Comparison of ENCODE assay signal across 11 cellular contexts in the genomic region with DNA sequence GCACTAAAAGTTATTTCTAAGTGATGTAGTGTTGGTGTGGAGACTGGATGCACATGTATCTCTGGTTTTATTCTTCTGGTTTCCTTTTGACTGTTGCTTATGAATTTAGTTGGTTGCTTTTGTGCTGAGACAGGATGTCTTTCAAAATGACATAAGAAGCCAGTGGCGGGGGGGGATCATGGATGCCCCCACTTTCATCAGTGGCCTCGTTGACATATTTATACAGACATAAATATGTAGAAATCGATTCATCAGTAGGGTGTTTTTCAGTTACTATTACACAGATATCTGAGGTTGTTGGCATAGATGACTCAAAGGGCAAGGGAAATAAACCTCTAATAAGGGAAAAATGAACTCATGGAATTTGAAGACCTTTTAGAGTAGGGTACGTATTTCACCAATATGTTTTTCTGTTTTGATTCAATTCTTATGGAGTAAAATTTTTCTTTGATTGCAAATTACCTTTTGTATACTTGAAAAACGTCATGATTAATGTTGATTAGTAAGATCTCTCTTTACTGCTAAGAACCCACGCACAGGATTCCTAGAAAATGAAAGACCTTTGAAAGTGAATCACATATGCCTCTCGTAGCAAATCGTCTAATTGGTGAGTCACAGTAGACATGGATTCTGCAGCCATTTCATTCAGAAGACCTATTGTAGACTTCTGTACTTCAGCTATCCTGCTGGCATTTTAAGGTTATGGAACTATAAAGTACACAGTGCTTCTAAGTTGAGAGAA.
DNase-seq lines count a peak whose midpoint lies in the region; ATAC-seq and TF ChIP-seq lines count a peak whose summit lies in the region.
"Had no signal": no experiment of that assay in that cellular context is flagged by ENCODE, and none has a peak within 500 bp of the region (broad histone marks: within the 10 kb centered on the region; RNA-seq: fewer than 3 reads in every experiment).

No MANE protein-coding gene starts in this region.

- DNase-seq in MCF 10A (ENCODE audit: unreplicated experiment) (peak; percentile 53), breast epithelium (ENCODE audit: low spot score in 2 of 2) (no peak), fibroblast of peridontal ligament (ENCODE audit: extremely low read depth) (peak; percentile 84), kidney glomerular epithelial cell (lab: John Stamatoyannopoulos, UW) (no peak), right atrium auricular region (ENCODE audit: low spot score) (no peak), NCI-H1436 (lab: John Stamatoyannopoulos, UW) (no peak)
- DNase-seq in activated T-helper 1 cell treated with anti-CD3 and anti-CD28 coated beads, Interleukin-12 subunit alpha, Interleukin-12 subunit beta, Interleukin-2, Interleukin-4 antibody, amounts not matched to agents 30 ng/mL and 10 ng/mL and 1 ng/mL, durations not matched to agents 14 hours and 24 hours and 36 hours (ENCODE audit: low spot score) = no peak
- DNase-seq in stimulated activated naive CD8-positive, alpha-beta T cell treated with anti-CD3 and anti-CD28 coated beads, Interleukin-15, amount 100 ng/mL, for 72 hours = peak; percentile 21 to 64
- DNase-seq: NCI-H1092 treated with DMSO at 0.1 percent for 48 hours, NCI-H82 had no signal

- peak; percentile 87 for ATAC-seq in stimulated activated naive CD8-positive, alpha-beta T cell treated with anti-CD3 and anti-CD28 coated beads, Interleukin-15, amount 100 ng/mL, for 72 hours

- no peaks in the 10 kb centered on the region for H3K9me3 ChIP-seq in breast epithelium
- no peaks in the 10 kb centered on the region for H3K9me3 ChIP-seq in right atrium auricular region
- H3K9me3 ChIP-seq: BLaER1 treated with 17β-estradiol and CSF1 and Interleukin-3, amounts not matched to agents 10 nM and 100 nM had no signal

- TF ChIP-seq POLR2A in breast epithelium (IDR thresholded peaks at IDR 0.05) = no peak

- no peaks in the 10 kb centered on the region for H3K4me1 ChIP-seq in breast epithelium
- peaks cover 0 to 26% of the 10 kb centered on the region in 2 donors for H3K4me1 ChIP-seq in right atrium auricular region
- H3K4me1 ChIP-seq: BLaER1 treated with 17β-estradiol and CSF1 and Interleukin-3, amounts not matched to agents 10 nM and 100 nM had no signal

- POLR2A ChIA-PET in MCF 10A (lab: Yijun Ruan, JAX) = interaction anchor here (0.8 kb wide), 1 partner anchor 13 kb away, joined by 3 read pairs; no protein-coding TSS in a partner anchor

- no peak overlapping the region for H3K27ac Mint-ChIP-seq in MCF 10A (ENCODE audit: low read depth, unreplicated experiment)
- H3K27ac Mint-ChIP-seq in activated T-helper 1 cell treated with anti-CD3 and anti-CD28 coated beads, Interleukin-12 subunit alpha, Interleukin-12 subunit beta, Interleukin-2, Interleukin-4 antibody, amounts not matched to agents 30 ng/mL and 10 ng/mL and 1 ng/mL, durations not matched to agents 14 hours and 24 hours and 36 hours = peak overlapping the region; percentile 68
- H3K27ac Mint-ChIP-seq in stimulated activated naive CD8-positive, alpha-beta T cell treated with anti-CD3 and anti-CD28 coated beads, Interleukin-15, amount 100 ng/mL, for 72 hours = peak overlapping the region; percentile 54 to 84

- no peaks in the 10 kb centered on the region for H3K36me3 Mint-ChIP-seq in MCF 10A (ENCODE audit: insufficient read depth, unreplicated experiment)
- peaks cover 5% of the 10 kb centered on the region for H3K36me3 Mint-ChIP-seq in activated T-helper 1 cell treated with anti-CD3 and anti-CD28 coated beads, Interleukin-12 subunit alpha, Interleukin-12 subunit beta, Interleukin-2, Interleukin-4 antibody, amounts not matched to agents 30 ng/mL and 10 ng/mL and 1 ng/mL, durations not matched to agents 14 hours and 24 hours and 36 hours (ENCODE audit: low read depth)

- CTCF ChIA-PET in MCF 10A (lab: Yijun Ruan, JAX) = no interaction called here

- H3K27ac ChIP-seq in breast epithelium (no peak overlapping the region), right atrium auricular region (no peak overlapping the region)
- H3K27ac ChIP-seq: BLaER1 treated with 17β-estradiol and CSF1 and Interleukin-3, amounts not matched to agents 10 nM and 100 nM had no signal

- H3K4me3 ChIP-seq in breast epithelium (no peak overlapping the region), right atrium auricular region (no peak overlapping the region)
- H3K4me3 ChIP-seq: BLaER1 treated with 17β-estradiol and CSF1 and Interleukin-3, amounts not matched to agents 10 nM and 100 nM had no signal

- no peaks in the 10 kb centered on the region for H3K27me3 ChIP-seq in breast epithelium
- H3K27me3 ChIP-seq in right atrium auricular region = no peaks in the 10 kb centered on the region
- H3K27me3 ChIP-seq: BLaER1 treated with 17β-estradiol and CSF1 and Interleukin-3, amounts not matched to agents 10 nM and 100 nM had no signal

- TF ChIP-seq CTCF in MCF 10A (IDR thresholded peaks at IDR 0.05; ENCODE audit: unreplicated experiment) (no peak), breast epithelium (IDR thresholded peaks at IDR 0.05) (no peak), right atrium auricular region (IDR thresholded peaks at IDR 0.05) (no peak)

- no peaks in the 10 kb centered on the region for H3K36me3 ChIP-seq in breast epithelium
- no peaks in the 10 kb centered on the region for H3K36me3 ChIP-seq in right atrium auricular region
- H3K36me3 ChIP-seq: BLaER1 treated with 17β-estradiol and CSF1 and Interleukin-3, amounts not matched to agents 10 nM and 100 nM had no signal

- no TSS peak for BruUV-seq in MCF 10A (replicated peaks; lab: Mats Ljungman, UMichigan)

- peaks cover 23% of the 10 kb centered on the region for H3K4me1 Mint-ChIP-seq in MCF 10A (ENCODE audit: insufficient read depth, unreplicated experiment)
- H3K4me1 Mint-ChIP-seq in activated T-helper 1 cell treated with anti-CD3 and anti-CD28 coated beads, Interleukin-12 subunit alpha, Interleukin-12 subunit beta, Interleukin-2, Interleukin-4 antibody, amounts not matched to agents 30 ng/mL and 10 ng/mL and 1 ng/mL, durations not matched to agents 14 hours and 24 hours and 36 hours (ENCODE audit: low read depth) = peaks cover 54% of the 10 kb centered on the region
- H3K4me1 Mint-ChIP-seq in stimulated activated naive CD8-positive, alpha-beta T cell treated with anti-CD3 and anti-CD28 coated beads, Interleukin-15, amount 100 ng/mL, for 72 hours = peaks cover 22% of the 10 kb centered on the region

- intact Hi-C loops in MCF 10A (cut with micrococcal nuclease) = no loop called here
- intact Hi-C loops in breast epithelium (cut with DNase I; ENCODE audit: low total_unique reads) = loop anchor here (2.0 to 5.0 kb wide), 2 partner anchors 55 to 116 kb away; no protein-coding TSS in a partner anchor
- intact Hi-C loops in activated T-helper 1 cell treated with anti-CD3 and anti-CD28 coated beads, Interleukin-12 subunit alpha, Interleukin-12 subunit beta, Interleukin-2, Interleukin-4 antibody, amounts not matched to agents 30 ng/mL and 10 ng/mL and 1 ng/mL, durations not matched to agents 14 hours and 24 hours and 36 hours (cut with micrococcal nuclease) = loop anchor here (1.0 to 10.0 kb wide), 8 partner anchors 29 to 1421 kb away; a partner anchor contains a TSS

- H3K27me3 Mint-ChIP-seq in MCF 10A (ENCODE audit: insufficient read depth, unreplicated experiment) = no peaks in the 10 kb centered on the region
- H3K27me3 Mint-ChIP-seq in activated T-helper 1 cell treated with anti-CD3 and anti-CD28 coated beads, Interleukin-12 subunit alpha, Interleukin-12 subunit beta, Interleukin-2, Interleukin-4 antibody, amounts not matched to agents 30 ng/mL and 10 ng/mL and 1 ng/mL, durations not matched to agents 14 hours and 24 hours and 36 hours (ENCODE audit: insufficient read depth) = no peaks in the 10 kb centered on the region
- no peaks in the 10 kb centered on the region for H3K27me3 Mint-ChIP-seq in stimulated activated naive CD8-positive, alpha-beta T cell treated with anti-CD3 and anti-CD28 coated beads, Interleukin-15, amount 100 ng/mL, for 72 hours

- H3K9me3 Mint-ChIP-seq in MCF 10A (ENCODE audit: unreplicated experiment) = no peaks in the 10 kb centered on the region
- peaks cover 16% of the 10 kb centered on the region for H3K9me3 Mint-ChIP-seq in activated T-helper 1 cell treated with anti-CD3 and anti-CD28 coated beads, Interleukin-12 subunit alpha, Interleukin-12 subunit beta, Interleukin-2, Interleukin-4 antibody, amounts not matched to agents 30 ng/mL and 10 ng/mL and 1 ng/mL, durations not matched to agents 14 hours and 24 hours and 36 hours
- H3K9me3 Mint-ChIP-seq in stimulated activated naive CD8-positive, alpha-beta T cell treated with anti-CD3 and anti-CD28 coated beads, Interleukin-15, amount 100 ng/mL, for 72 hours = no peaks in the 10 kb centered on the region

- H3K4me3 Mint-ChIP-seq in MCF 10A (ENCODE audit: unreplicated experiment) = no peak overlapping the region
- H3K4me3 Mint-ChIP-seq in activated T-helper 1 cell treated with anti-CD3 and anti-CD28 coated beads, Interleukin-12 subunit alpha, Interleukin-12 subunit beta, Interleukin-2, Interleukin-4 antibody, amounts not matched to agents 30 ng/mL and 10 ng/mL and 1 ng/mL, durations not matched to agents 14 hours and 24 hours and 36 hours = peak overlapping the region; percentile 24
- H3K4me3 Mint-ChIP-seq in stimulated activated naive CD8-positive, alpha-beta T cell treated with anti-CD3 and anti-CD28 coated beads, Interleukin-15, amount 100 ng/mL, for 72 hours = peak overlapping the region in 1 of 2 donors; percentile 2

Comparison
In these comparisons a context has a peak if more than half of its experiments do, and no peak if none do; other contexts are left out.
1. DNase-seq: peak in MCF 10A (single experiment), fibroblast of peridontal ligament (single experiment) and stimulated activated naive CD8-positive, alpha-beta T cell treated with anti-CD3 and anti-CD28 coated beads, Interleukin-15, amount 100 ng/mL, for 72 hours (2 of 2); none in breast epithelium (0 of 2), activated T-helper 1 cell treated with anti-CD3 and anti-CD28 coated beads, Interleukin-12 subunit alpha, Interleukin-12 subunit beta, Interleukin-2, Interleukin-4 antibody, amounts not matched to agents 30 ng/mL and 10 ng/mL and 1 ng/mL, durations not matched to agents 14 hours and 24 hours and 36 hours (single experiment), kidney glomerular epithelial cell (single experiment), right atrium auricular region (single experiment) and NCI-H1436 (single experiment).